In the genomic region with DNA sequence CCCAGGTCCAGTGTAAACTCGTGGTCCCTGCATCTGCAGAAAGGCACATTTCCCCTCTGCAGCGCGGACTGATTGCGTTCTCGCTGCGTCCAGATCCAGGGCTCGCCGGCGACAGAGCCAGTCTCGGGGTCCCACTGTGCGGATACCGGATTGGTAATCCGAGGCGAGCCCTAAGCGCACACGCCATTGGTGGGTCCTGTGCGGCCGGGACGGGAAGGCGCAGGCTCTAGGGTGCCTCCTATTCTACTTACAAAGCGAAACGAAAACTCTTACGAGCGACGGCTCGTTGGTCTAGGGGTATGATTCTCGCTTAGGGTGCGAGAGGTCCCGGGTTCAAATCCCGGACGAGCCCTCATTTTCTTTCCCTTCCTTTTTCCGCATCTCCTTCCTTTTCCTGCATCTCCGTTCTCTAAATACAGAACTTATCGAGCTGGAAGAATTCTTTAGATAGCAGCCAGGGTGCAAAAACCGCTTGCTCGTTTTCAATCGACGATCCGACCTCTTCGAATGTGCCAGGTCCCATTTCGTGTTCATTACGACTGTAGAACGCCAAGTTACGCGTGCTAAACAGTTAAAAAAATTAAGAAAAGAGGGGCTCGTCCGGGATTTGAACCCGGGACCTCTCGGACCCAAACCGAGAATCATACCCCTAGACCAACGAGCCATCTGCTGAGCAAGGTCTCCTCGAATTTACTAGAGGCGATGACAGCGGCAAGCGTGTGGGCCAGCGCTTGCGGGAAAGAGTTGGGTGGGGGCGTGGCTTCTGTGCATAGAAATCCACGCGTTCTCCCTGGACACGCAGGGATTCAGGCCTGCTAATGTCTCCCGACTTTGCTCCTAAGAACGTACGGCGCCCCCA, we compare ENCODE assay signal across 8 cellular contexts. TPM values are rescaled to one million over a fixed set of nuclear protein-coding genes. Genes with fewer than 3 reads are reported as not detected.
DNase-seq lines count a peak whose midpoint lies in the region; ATAC-seq and TF ChIP-seq lines count a peak whose summit lies in the region.

No MANE protein-coding gene starts in this region.

- in situ Hi-C loops in brain microvascular endothelial cell (cut with HindIII; ENCODE audit: low pct_ligation_motif_present, low sequenced_read_pairs) (no loop called here), gastrocnemius medialis (cut with MboI; ENCODE audit: low sequenced_read_pairs in 4 of 4) (loop anchor here in 1 of 4 donors (10.0 kb wide), 1 partner anchor 209 kb away; a partner anchor contains a TSS)

- H3K4me1 ChIP-seq in gastrocnemius medialis: peaks cover 0 to 16% of the 10 kb centered on the region in 2 donors

- DNase-seq in A172 (ENCODE audit: low spot score): peak; percentile 94
- peak; percentile 81 for DNase-seq in NCI-H2107 (lab: John Stamatoyannopoulos, UW)
- DNase-seq in UCSD-AML1 (lab: John Stamatoyannopoulos, UW; ENCODE audit: unreplicated experiment): peak; percentile 93
- DNase-seq in brain microvascular endothelial cell: peak; percentile 88
- peak; percentile 78 to 83 for DNase-seq in gastrocnemius medialis

- intact Hi-C loops in gastrocnemius medialis (cut with DNase I; ENCODE audit: low total_unique reads): loop anchor here (1.0 to 2.0 kb wide), 2 partner anchors 25 to 49 kb away; no protein-coding TSS in a partner anchor

- H3K27me3 ChIP-seq in brain microvascular endothelial cell (replicated peaks): peaks cover 2% of the 10 kb centered on the region
- no peaks in the 10 kb centered on the region for H3K27me3 ChIP-seq in gastrocnemius medialis

- H3K36me3 ChIP-seq in brain microvascular endothelial cell (replicated peaks) (no peaks in the 10 kb centered on the region), gastrocnemius medialis (no peaks in the 10 kb centered on the region)

- TF ChIP-seq CTCF in brain microvascular endothelial cell (IDR thresholded peaks at IDR 0.05; ENCODE audit: low read depth, low read length, missing control alignments) (no peak), gastrocnemius medialis (IDR thresholded peaks at IDR 0.05 in 4 of 5, conservative IDR thresholded peaks at IDR 0.05 in 1 of 5) (no peak)

- TF ChIP-seq POLR2A in gastrocnemius medialis (IDR thresholded peaks at IDR 0.05): peak in 1 of 2 donors; percentile 17

- H3K27ac ChIP-seq in brain microvascular endothelial cell (peak overlapping the region; percentile 63), gastrocnemius medialis (peak overlapping the region; percentile 81 to 91 (median 84))

- ATAC-seq in GM18520 (IDR thresholded peaks at IDR 0.05; ENCODE audit: unreplicated experiment) (peak; percentile 48), HG03045 (IDR thresholded peaks at IDR 0.05; ENCODE audit: unreplicated experiment) (peak; percentile 63), gastrocnemius medialis (peak; percentile 83)

- H3K4me3 ChIP-seq in brain microvascular endothelial cell (ENCODE audit: low read depth, low read length) (peak overlapping the region; percentile 90), iPS-11a (ENCODE audit: low read depth, low read length) (peak overlapping the region; percentile 93), gastrocnemius medialis (peak overlapping the region; percentile 68 to 93 (median 87))

- no peaks in the 10 kb centered on the region for H3K9me3 ChIP-seq in gastrocnemius medialis

RNA-seq across cellular contexts. Expression of a gene that starts 29.2 kb away (rescaled TPM):
- 0.98 and 2.6 TPM in 2 replicates for total RNA-seq in A172 (2014; rRNA removed; shearing (Covaris generic))
- total RNA-seq in gastrocnemius medialis: 1 to 10 TPM; 2.9 to 6.5 (median 4.0) TPM

Comparison
In these comparisons a context has a peak if more than half of its experiments do, and no peak if none do; other contexts are left out.
1. Peak in every context shown above with its lines: DNase-seq, ATAC-seq, H3K4me3 ChIP-seq and H3K27ac ChIP-seq.